In the genomic region with DNA sequence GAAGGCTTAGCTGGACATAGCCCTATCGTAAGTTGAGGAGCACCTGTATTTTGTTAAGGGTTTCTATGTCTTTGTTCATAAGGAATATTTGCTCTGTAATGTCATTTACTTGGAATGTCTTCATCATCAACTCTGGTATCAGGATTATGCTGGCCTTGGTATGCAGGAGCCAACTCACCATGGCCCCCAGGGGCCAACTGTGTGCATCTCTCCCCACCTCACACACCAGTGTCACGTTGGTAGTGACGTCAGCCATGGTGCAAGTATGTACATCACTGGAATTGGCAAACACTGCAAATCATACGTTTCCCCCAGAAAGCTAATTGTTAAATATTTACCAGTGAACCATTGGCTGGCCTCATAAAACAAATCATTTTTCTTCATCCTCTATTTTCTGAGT, we compare ENCODE assay signal across 21 cellular contexts.
DNase-seq lines count a peak whose midpoint lies in the region; ATAC-seq, FAIRE-seq and TF ChIP-seq lines count a peak whose summit lies in the region.
"Had no signal": no experiment of that assay in that cellular context is flagged by ENCODE, and none has a peak within 500 bp of the region (broad histone marks: within the 10 kb centered on the region; RNA-seq: fewer than 3 reads in every experiment).

No MANE protein-coding gene starts in this region.

- no peak overlapping the region for H3K27ac Mint-ChIP-seq in MCF 10A (ENCODE audit: low read depth, unreplicated experiment)
- H3K27ac Mint-ChIP-seq: CD4-positive, alpha-beta memory T cell; IgD-negative memory B cell had no signal

- TF ChIP-seq CTCF in mammary epithelial cell (conservative IDR thresholded peaks at IDR 0.05 in 1 of 2, IDR thresholded peaks at IDR 0.05 in 1 of 2; ENCODE audit: extremely low read depth in 1 of 2, insufficient read depth in 1 of 2, low read depth in 1 of 2, low read length in 2 of 2) (no peak), MCF 10A (IDR thresholded peaks at IDR 0.05; ENCODE audit: unreplicated experiment) (no peak), RWPE2 (IDR thresholded peaks at IDR 0.05; ENCODE audit: poor library complexity, severe bottlenecking) (no peak), kidney (IDR thresholded peaks at IDR 0.05; ENCODE audit: borderline replicate concordance, extremely low read depth, insufficient read depth) (no peak)

- H3K9me3 ChIP-seq in mammary epithelial cell (replicated peaks; ENCODE audit: insufficient read depth, low read length): peaks cover 14% of the 10 kb centered on the region
- H3K9me3 ChIP-seq in RWPE2 (ENCODE audit: severe bottlenecking): peaks cover 14% of the 10 kb centered on the region
- H3K9me3 ChIP-seq in kidney (ENCODE audit: control insufficient read depth in 1 of 2, low read length in 2 of 2): peaks cover 2 to 11% of the 10 kb centered on the region in 2 donors

- no peaks in the 10 kb centered on the region for H3K79me2 ChIP-seq in mammary epithelial cell (ENCODE audit: insufficient read depth, low read length)

- DNase-seq in mammary epithelial cell (peak; percentile 29), MCF 10A (ENCODE audit: unreplicated experiment) (no peak), RWPE2 (ENCODE audit: low spot score) (peak; percentile 62), kidney (peak; percentile 27), urothelium cell line (ENCODE audit: low spot score) (no peak), MV-4-11 (lab: John Stamatoyannopoulos, UW) (no peak)
- DNase-seq in stimulated activated CD4-positive, alpha-beta T cell treated with anti-CD3 and anti-CD28 coated beads, Interleukin-2, amount 100 ng/mL, for 48 hours: no peak
- DNase-seq: CD4-positive, alpha-beta memory T cell; DMS 273 treated with DMSO at 0.1 percent for 48 hours; DND-41; GDM1; NCI-H1694; NCI-H2081; NCI-H2171; Right ventricle myocardium superior had no signal

- no peaks in the 10 kb centered on the region for H4K20me1 ChIP-seq in mammary epithelial cell (ENCODE audit: insufficient read depth, low read length)
- H4K20me1 ChIP-seq: BLaER1 treated with 17β-estradiol and CSF1 and Interleukin-3, amounts not matched to agents 10 nM and 100 nM had no signal

- CTCF ChIA-PET in mammary epithelial cell (lab: Charles Lee; ENCODE audit: low non-redundant PET) (no interaction called here), MCF 10A (lab: Yijun Ruan, JAX) (interaction anchor here (0.6 to 0.9 kb wide), 2 partner anchors 66 to 79 kb away, joined by 3 read pairs; no protein-coding TSS in a partner anchor)

- dilution Hi-C loops in mammary epithelial cell (cut with HindIII; ENCODE audit: low sequenced_read_pairs): loop anchor here (10.0 kb wide), 1 partner anchor 250 kb away; no protein-coding TSS in a partner anchor

- no peak overlapping the region for H3K4me2 ChIP-seq in mammary epithelial cell (ENCODE audit: insufficient read depth, low read depth, low read length)
- H3K4me2 ChIP-seq: BLaER1 treated with 17β-estradiol and CSF1 and Interleukin-3, amounts not matched to agents 10 nM and 100 nM had no signal

- H3K36me3 ChIP-seq in mammary epithelial cell (ENCODE audit: insufficient read depth, low read length) (no peaks in the 10 kb centered on the region), RWPE2 (ENCODE audit: low read depth) (no peaks in the 10 kb centered on the region), kidney (ENCODE audit: control insufficient read depth in 1 of 2, insufficient read depth in 2 of 2, low read length in 2 of 2) (no peaks in the 10 kb centered on the region)

- H3K27me3 Mint-ChIP-seq in MCF 10A (ENCODE audit: insufficient read depth, unreplicated experiment): peaks cover 71% of the 10 kb centered on the region

- no TSS peak for BruUV-seq in mammary epithelial cell (replicated peaks; lab: Mats Ljungman, UMichigan)
- no TSS peak for BruUV-seq in MCF 10A (replicated peaks; lab: Mats Ljungman, UMichigan)

- FAIRE-seq in kidney (lab: Jason Lieb, UNC) (no peak), urothelium cell line (lab: Jason Lieb, UNC) (peak; percentile 77)
- FAIRE-seq: RCC 7860 had no signal

- peaks cover 26% of the 10 kb centered on the region for H3K9me3 Mint-ChIP-seq in MCF 10A (ENCODE audit: unreplicated experiment)

- WGBS in mammary epithelial cell (ENCODE audit: low coverage, missing lambda C conversion rate): 25% methylated on average over 4 of the region's 4 CpGs

- peak; percentile 38; the same call in 1 of the 3 replicates for ATAC-seq in RWPE2 (ENCODE audit: low read depth)
- ATAC-seq in HG03196 (IDR thresholded peaks at IDR 0.05; ENCODE audit: unreplicated experiment): no peak

- no peaks in the 10 kb centered on the region for H3K4me1 Mint-ChIP-seq in MCF 10A (ENCODE audit: insufficient read depth, unreplicated experiment)
- H3K4me1 Mint-ChIP-seq: CD4-positive, alpha-beta memory T cell; IgD-negative memory B cell had no signal

- H3K27ac ChIP-seq in mammary epithelial cell (ENCODE audit: insufficient read depth, low read depth, low read length): no peak overlapping the region
- no peak overlapping the region for H3K27ac ChIP-seq in RWPE2 (ENCODE audit: poor library complexity, severe bottlenecking)
- H3K27ac ChIP-seq in kidney (ENCODE audit: low read depth in 2 of 2, low read length in 2 of 2): no peak overlapping the region
- H3K27ac ChIP-seq: 22Rv1; BLaER1 treated with 17β-estradiol and CSF1 and Interleukin-3, amounts not matched to agents 10 nM and 100 nM had no signal

- no peak overlapping the region for H3K4me3 Mint-ChIP-seq in MCF 10A (ENCODE audit: unreplicated experiment)
- H3K4me3 Mint-ChIP-seq: CD4-positive, alpha-beta memory T cell; IgD-negative memory B cell had no signal

- H3K4me1 ChIP-seq in mammary epithelial cell (ENCODE audit: insufficient read depth, low read length) (no peaks in the 10 kb centered on the region), RWPE2 (ENCODE audit: insufficient read depth, poor library complexity, severe bottlenecking) (no peaks in the 10 kb centered on the region), kidney (ENCODE audit: control insufficient read depth in 1 of 2, insufficient read depth in 1 of 2, low read depth in 1 of 2, low read length in 2 of 2) (no peaks in the 10 kb centered on the region)
- H3K4me1 ChIP-seq: Caco-2 had no signal

- no peaks in the 10 kb centered on the region for H3K27me3 ChIP-seq in mammary epithelial cell (ENCODE audit: insufficient read depth, low read length)
- peaks cover 22% of the 10 kb centered on the region for H3K27me3 ChIP-seq in RWPE2 (ENCODE audit: insufficient read depth, poor library complexity, severe bottlenecking)
- H3K27me3 ChIP-seq: BLaER1 treated with 17β-estradiol and CSF1 and Interleukin-3, amounts not matched to agents 10 nM and 100 nM had no signal

- H3K9ac ChIP-seq in mammary epithelial cell (ENCODE audit: insufficient read depth, low read length) (no peak overlapping the region), kidney (ENCODE audit: low read length in 2 of 2) (no peak overlapping the region)
- H3K9ac ChIP-seq: BLaER1 treated with 17β-estradiol and CSF1 and Interleukin-3, amounts not matched to agents 10 nM and 100 nM had no signal

- no peak overlapping the region for H3K4me3 ChIP-seq in mammary epithelial cell (replicated peaks in 1 of 3; ENCODE audit: insufficient read depth in 1 of 3, low read depth in 2 of 3, low read length in 3 of 3)
- no peak overlapping the region for H3K4me3 ChIP-seq in RWPE2 (ENCODE audit: severe bottlenecking)
- H3K4me3 ChIP-seq in kidney (ENCODE audit: low read length in 2 of 2): no peak overlapping the region
- H3K4me3 ChIP-seq: BLaER1 treated with 17β-estradiol and CSF1 and Interleukin-3, amounts not matched to agents 10 nM and 100 nM had no signal

- in situ Hi-C loops in mammary epithelial cell (cut with MboI; ENCODE audit: low sequenced_read_pairs in 2 of 2): no loop called here

- POLR2A ChIA-PET in MCF 10A (lab: Yijun Ruan, JAX): no interaction called here

- no peaks in the 10 kb centered on the region for H3K36me3 Mint-ChIP-seq in MCF 10A (ENCODE audit: insufficient read depth, unreplicated experiment)
- H3K36me3 Mint-ChIP-seq: CD4-positive, alpha-beta memory T cell had no signal

- intact Hi-C loops in mammary epithelial cell (cut with micrococcal nuclease): no loop called here
- intact Hi-C loops in MCF 10A (cut with micrococcal nuclease): no loop called here
- intact Hi-C loops in kidney (cut with DNase I): no loop called here

- no peak overlapping the region for H2AFZ ChIP-seq in mammary epithelial cell (ENCODE audit: low read depth, low read length)

Comparison
In these comparisons a context has a peak if more than half of its experiments do, and no peak if none do; other contexts are left out.
1. DNase-seq: peak in mammary epithelial cell (single experiment), RWPE2 (single experiment) and kidney (single experiment); none in MCF 10A (single experiment), urothelium cell line (single experiment), stimulated activated CD4-positive, alpha-beta T cell treated with anti-CD3 and anti-CD28 coated beads, Interleukin-2, amount 100 ng/mL, for 48 hours (0 of 2) and MV-4-11 (single experiment).